Comparison of ENCODE assay signal across 8 cellular contexts in the genomic region with DNA sequence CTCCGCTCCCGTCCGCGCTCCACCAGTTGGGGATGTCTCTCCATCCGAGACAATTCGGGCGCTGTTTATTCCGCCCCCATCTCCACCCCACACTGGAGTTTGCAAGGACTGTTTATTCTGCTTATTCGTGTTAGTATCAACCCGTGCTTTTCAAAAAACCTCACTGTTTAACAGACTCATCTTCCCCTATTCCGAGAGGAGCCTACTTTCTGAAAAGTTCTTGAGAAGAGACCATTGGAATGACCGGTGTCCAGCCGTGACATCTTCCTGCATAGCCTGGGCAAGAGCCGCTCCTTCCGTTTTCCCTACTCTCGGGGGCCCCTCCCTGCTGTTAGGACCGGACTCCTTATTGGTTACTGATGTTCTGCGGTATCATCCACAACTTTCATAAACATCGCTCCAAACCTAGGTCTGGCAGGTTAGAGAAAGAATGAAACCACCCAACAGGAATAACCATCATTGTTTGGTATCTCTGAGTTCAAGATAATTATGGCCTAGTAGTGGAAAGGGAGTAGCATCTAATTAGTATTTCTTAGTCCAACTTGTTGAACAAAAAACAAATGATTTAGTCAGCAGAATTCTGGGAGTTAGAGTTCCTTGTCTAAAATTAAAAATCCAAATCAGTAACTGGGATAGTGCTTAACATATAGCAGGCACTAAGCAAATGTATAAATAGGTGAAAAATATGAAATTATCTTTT. TPM values are rescaled to one million over a fixed set of nuclear protein-coding genes. Genes with fewer than 3 reads are reported as not detected.
A peak's percentile ranks its signal among the peaks of the same experiment; 100 is the strongest.
DNase-seq lines count a peak whose midpoint lies in the region; ATAC-seq and TF ChIP-seq lines count a peak whose summit lies in the region.

No MANE protein-coding gene starts in this region.

- peak in 1 of 2 donors; percentile 32 for TF ChIP-seq POLR2A in vagina (IDR thresholded peaks at IDR 0.05)

- peak; percentile 68 for DNase-seq in DMS53 treated with DMSO at 0.1 percent for 48 hours (lab: John Stamatoyannopoulos, UW; ENCODE audit: unreplicated experiment)
- DNase-seq in Kasumi-1 (lab: John Stamatoyannopoulos, UW) = peak; percentile 76 to 81
- DNase-seq in SHP77 (lab: John Stamatoyannopoulos, UW) = peak; percentile 48 to 73
- peak; percentile 91 for DNase-seq in amniotic stem cell (lab: John Stamatoyannopoulos, UW)
- DNase-seq in cardiac muscle cell (ENCODE audit: low read depth in 1 of 2, low spot score in 1 of 2) = peak; percentile 85 to 88
- DNase-seq in osteoblast (ENCODE audit: insufficient read length, low spot score, missing footprints) = peak; percentile 93
- peak in 1 of 2 donors; percentile 93 for DNase-seq in vagina (ENCODE audit: extremely low spot score in 2 of 2)

- H4K20me1 ChIP-seq in osteoblast (ENCODE audit: insufficient read depth, low read length) = peaks cover 19% of the 10 kb centered on the region

- H2AFZ ChIP-seq in osteoblast (ENCODE audit: low read length) = peak overlapping the region; percentile 93

- ATAC-seq in GM21723 (IDR thresholded peaks at IDR 0.05; ENCODE audit: unreplicated experiment) = peak; percentile 51

- H3K4me2 ChIP-seq in osteoblast (ENCODE audit: insufficient read depth, low read length) = peak overlapping the region; percentile 94

- TF ChIP-seq CTCF in cardiac muscle cell (IDR thresholded peaks at IDR 0.05; ENCODE audit: low read depth, low read length) (no peak), osteoblast (IDR thresholded peaks at IDR 0.05; ENCODE audit: extremely low read depth, low read depth, low read length) (no peak), vagina (IDR thresholded peaks at IDR 0.05) (no peak)

- H3K36me3 ChIP-seq in cardiac muscle cell = peaks cover 5% of the 10 kb centered on the region
- peaks cover 7% of the 10 kb centered on the region for H3K36me3 ChIP-seq in osteoblast (ENCODE audit: insufficient read depth, low read length)
- peaks cover 0 to under 1% of the 10 kb centered on the region in 2 donors for H3K36me3 ChIP-seq in vagina

- intact Hi-C loops in vagina (cut with DNase I) = no loop called here

- H3K9me3 ChIP-seq in cardiac muscle cell (ENCODE audit: low read depth) (no peaks in the 10 kb centered on the region), osteoblast (ENCODE audit: low read depth, low read length) (no peaks in the 10 kb centered on the region), vagina (no peaks in the 10 kb centered on the region)

- H3K27me3 ChIP-seq in cardiac muscle cell (no peaks in the 10 kb centered on the region), osteoblast (ENCODE audit: insufficient read depth, low read length) (no peaks in the 10 kb centered on the region), vagina (no peaks in the 10 kb centered on the region)

- H3K79me2 ChIP-seq in osteoblast (ENCODE audit: insufficient read depth, low read length) = peaks cover 42% of the 10 kb centered on the region

- H3K4me3 ChIP-seq in cardiac muscle cell = peak overlapping the region; percentile 53
- peak overlapping the region; percentile 91 for H3K4me3 ChIP-seq in osteoblast (ENCODE audit: insufficient read depth, low read length)
- peak overlapping the region; percentile 86 to 94 for H3K4me3 ChIP-seq in vagina

- H3K27ac ChIP-seq in cardiac muscle cell (peak overlapping the region; percentile 93), osteoblast (ENCODE audit: low read depth, low read length) (peak overlapping the region; percentile 93), vagina (peak overlapping the region; percentile 99)

- H3K4me1 ChIP-seq in cardiac muscle cell (ENCODE audit: low read depth) (no peaks in the 10 kb centered on the region), osteoblast (ENCODE audit: insufficient read depth, low read length) (peaks cover 3% of the 10 kb centered on the region), vagina (peaks cover 50% of the 10 kb centered on the region)

RNA-seq across cellular contexts. Expression of gene STXBP3, which starts 0.8 kb away (rescaled TPM):
- total RNA-seq in cardiac muscle cell (26.6 and 74.0 TPM in 2 replicates), osteoblast (63.1 and 68.4 TPM in 2 replicates), vagina (167 TPM)
- polyA plus RNA-seq in cardiac muscle cell = 34.1 and 34.7 TPM in 2 replicates

RNA-seq across cellular contexts. Expression of gene FNDC7, which starts 34.6 kb away (rescaled TPM):
- total RNA-seq in cardiac muscle cell = not detected in 2 replicates
- polyA plus RNA-seq in cardiac muscle cell = not detected in 2 replicates
- not detected in 2 replicates for total RNA-seq in osteoblast
- total RNA-seq in vagina = not detected

RNA-seq across cellular contexts. Expression of gene PRPF38B, which starts 55.2 kb away (rescaled TPM):
- total RNA-seq in cardiac muscle cell (21.6 and 24.2 TPM in 2 replicates), osteoblast (14.1 and 19.7 TPM in 2 replicates), vagina (27.0 TPM)
- 35.0 and 35.7 TPM in 2 replicates for polyA plus RNA-seq in cardiac muscle cell
